In genomic region chr12:88141425-88141773, GRCh38 we compare ENCODE assay signal across 1 cellular context.
TF ChIP-seq lines count a peak whose summit lies in the region.

No MANE protein-coding gene starts in this region.

TF ChIP-seq in HepG2, 621 proteins besides CTCF, POLR2A, EP300 and RAD21:
- TF ChIP-seq SATB2 (CRISPR knock-in tag; IDR thresholded peaks at IDR 0.05) (no peak), ZHX2 (IDR thresholded peaks at IDR 0.05; ENCODE audit: low read depth) (0 out of 2 replicates have a peak, but pooled peaks have one; percentile 11), ZHX2 (CRISPR knock-in tag; IDR thresholded peaks at IDR 0.05; ENCODE audit: borderline replicate concordance) (no peak), ZBTB3 (CRISPR knock-in tag; IDR thresholded peaks at IDR 0.05; ENCODE audit: borderline replicate concordance, low read depth) (no peak), ZNF263 (CRISPR knock-in tag; IDR thresholded peaks at IDR 0.05) (no peak), ZNF160 (CRISPR knock-in tag; IDR thresholded peaks at IDR 0.05) (no peak)
TF ChIP-seq in HepG2: peak in this region for 1.
